In the genomic region with DNA sequence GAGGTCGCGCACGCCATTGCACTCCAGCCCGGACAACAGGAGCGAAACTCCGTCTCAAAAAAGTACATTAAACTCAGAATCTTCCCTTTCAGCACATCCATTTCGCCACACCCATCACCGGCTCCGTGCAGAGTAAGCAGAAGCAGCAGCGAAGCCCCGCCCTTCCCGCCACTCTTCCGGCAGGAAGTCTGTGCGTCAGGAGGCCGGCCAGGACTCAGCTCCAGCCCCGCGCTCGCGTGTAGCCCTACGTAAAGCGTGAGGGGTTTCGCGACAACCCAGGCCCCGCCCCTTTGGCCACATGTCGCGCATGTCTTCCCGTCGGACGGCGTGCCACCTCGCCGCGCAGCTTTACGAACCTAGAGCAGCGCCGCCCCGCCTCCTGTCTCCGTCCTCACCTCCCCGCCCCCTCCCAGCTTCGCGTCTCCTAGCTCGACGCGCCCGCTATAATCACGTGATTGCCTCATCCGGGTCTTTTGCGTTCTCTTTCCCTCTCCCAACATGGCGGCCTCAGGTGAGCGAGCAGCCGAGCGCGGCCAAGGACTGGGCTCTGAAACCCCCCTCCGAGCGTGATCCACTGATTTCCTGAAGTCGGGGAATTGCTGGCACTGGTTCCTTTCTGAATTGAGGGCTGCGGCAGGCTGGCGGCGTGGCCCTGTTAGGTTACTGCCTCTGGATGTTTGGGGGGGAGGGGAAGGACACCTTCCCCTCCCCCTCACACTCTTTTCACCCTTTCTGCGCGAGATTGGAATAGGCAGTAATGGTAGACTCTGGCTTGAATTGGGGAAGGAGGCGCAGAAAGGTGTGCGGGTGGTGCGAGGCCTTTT, we compare ENCODE assay signal across 8 cellular contexts. TPM values are rescaled to one million over a fixed set of nuclear protein-coding genes. Genes with fewer than 3 reads are reported as not detected.
A peak's percentile ranks its signal among the peaks of the same experiment; 100 is the strongest.
DNase-seq lines count a peak whose midpoint lies in the region; ATAC-seq, FAIRE-seq and TF ChIP-seq lines count a peak whose summit lies in the region.

EIF4B (plus strand) TSS at position 471 of the 824 bp plus-strand sequence; CDS start at position 499, 28 bp downstream.

- H3K4me1 ChIP-seq in kidney (ENCODE audit: control insufficient read depth in 1 of 2, insufficient read depth in 1 of 2, low read depth in 1 of 2, low read length in 2 of 2): peaks cover 13 to 26% of the 10 kb centered on the region in 2 donors

- TF ChIP-seq CTCF in chondrocyte (IDR thresholded peaks at IDR 0.05) (no peak), kidney (IDR thresholded peaks at IDR 0.05; ENCODE audit: borderline replicate concordance, extremely low read depth, insufficient read depth) (no peak)

- intact Hi-C loops in kidney (cut with DNase I): no loop called here

- H3K4me1 Mint-ChIP-seq in chondrocyte (ENCODE audit: low read depth): peaks cover 54% of the 10 kb centered on the region

- H3K9me3 ChIP-seq in kidney (ENCODE audit: control insufficient read depth in 1 of 2, low read length in 2 of 2): no peaks in the 10 kb centered on the region

- H3K36me3 Mint-ChIP-seq in chondrocyte (ENCODE audit: low read depth): peaks cover 4% of the 10 kb centered on the region

- H3K4me3 Mint-ChIP-seq in chondrocyte (ENCODE audit: unreplicated experiment): peak within 1 kb of the TSS; percentile 99

- DNase-seq in AML-193 (lab: John Stamatoyannopoulos, UW) (peak; percentile 98 to 99), NCI-H510A treated with DMSO at 0.1 percent for 48 hours (lab: John Stamatoyannopoulos, UW) (peak; percentile 99), chondrocyte (ENCODE audit: low spot score) (peak; percentile 100), kidney (peak; percentile 100)
- DNase-seq in activated CD4-positive, alpha-beta T cell treated with anti-CD3 and anti-CD28 coated beads for 24 hours (ENCODE audit: low read depth in 2 of 2): peak; percentile 100
- DNase-seq in stimulated activated CD4-positive, alpha-beta T cell treated with anti-CD3 and anti-CD28 coated beads, Interleukin-15, amount 100 ng/mL, for 24 hours: peak; percentile 100

- peak; percentile 81 for FAIRE-seq in kidney (lab: Jason Lieb, UNC)

- H3K27ac Mint-ChIP-seq in chondrocyte (ENCODE audit: unreplicated experiment): peak within 1 kb of the TSS; percentile 99

- no peaks in the 10 kb centered on the region for H3K36me3 ChIP-seq in kidney (ENCODE audit: control insufficient read depth in 1 of 2, insufficient read depth in 2 of 2, low read length in 2 of 2)

- peak within 1 kb of the TSS; percentile 95 to 98 for H3K9ac ChIP-seq in kidney (ENCODE audit: low read length in 2 of 2)

- H3K27me3 Mint-ChIP-seq in chondrocyte (ENCODE audit: low read depth): no peaks in the 10 kb centered on the region

- H3K4me3 ChIP-seq in kidney (ENCODE audit: low read length in 2 of 2): peak within 1 kb of the TSS; percentile 98 to 100

- peak within 1 kb of the TSS; percentile 98 to 99 for H3K27ac ChIP-seq in kidney (ENCODE audit: low read depth in 2 of 2, low read length in 2 of 2)

- peak; percentile 80 for TF ChIP-seq POLR2A in GM19193 (IDR thresholded peaks at IDR 0.05; ENCODE audit: extremely low read depth, insufficient read depth, insufficient read length)

- ATAC-seq in HG03439 (IDR thresholded peaks at IDR 0.05; ENCODE audit: unreplicated experiment): peak; percentile 90

- H3K9me3 Mint-ChIP-seq in chondrocyte (ENCODE audit: low read depth): no peaks in the 10 kb centered on the region

RNA-seq across cellular contexts. Expression of gene EIF4B, which starts in this region (rescaled TPM):
- 270 to 336 TPM (median 323 TPM) in 3 replicates for total RNA-seq in chondrocyte
- 417 TPM for total RNA-seq in kidney
- polyA plus RNA-seq in kidney (ENCODE audit: insufficient read depth, low read depth, low replicate concordance): 114 TPM

Comparison
In these comparisons a context has a peak if more than half of its experiments do, and no peak if none do; other contexts are left out.
1. Peak in every context shown above with its lines: DNase-seq, ATAC-seq, H3K4me3 ChIP-seq and H3K27ac ChIP-seq.